In genomic region chr1:156725683-156726280, GRCh38 we compare ENCODE assay signal across 8 cellular contexts. TPM values are rescaled to one million over a fixed set of nuclear protein-coding genes. Genes with fewer than 3 reads are reported as not detected.
A peak's percentile ranks its signal among the peaks of the same experiment; 100 is the strongest.
DNase-seq lines count a peak whose midpoint lies in the region; ATAC-seq and TF ChIP-seq lines count a peak whose summit lies in the region.

No MANE protein-coding gene starts in this region.

- peak; percentile 85 for DNase-seq in A673 (ENCODE audit: low spot score)
- DNase-seq in Jurkat, Clone E6-1 (ENCODE audit: low read depth, low spot score): peak; percentile 54
- peak; percentile 72 to 86 for DNase-seq in PC-9
- DNase-seq in activated T-cell treated with anti-CD3 and anti-CD28 coated beads, Interleukin-2, amount 50 U/mL, for 4 hours: peak; percentile 76
- DNase-seq in fibroblast of gingiva (ENCODE audit: low read depth): peak; percentile 82
- DNase-seq in naive thymus-derived CD4-positive, alpha-beta T cell: peak; percentile 65 to 84 (median 74)
- DNase-seq in stimulated activated CD8-positive, alpha-beta memory T cell treated with anti-CD3 and anti-CD28 coated beads, Interleukin-7, amount 100 ng/mL, for 4 hours (ENCODE audit: low read depth in 2 of 2): peak; percentile 61 to 66

- no peaks in the 10 kb centered on the region for H3K9me3 ChIP-seq in A673 (ENCODE audit: low read depth, low read length, poor library complexity, severe bottlenecking)
- H3K9me3 ChIP-seq in PC-9 (ENCODE audit: insufficient read depth, low read depth): no peaks in the 10 kb centered on the region
- H3K9me3 ChIP-seq in naive thymus-derived CD4-positive, alpha-beta T cell (ENCODE audit: control insufficient read depth in 2 of 3, low read length in 3 of 3): no peaks in the 10 kb centered on the region

- peaks cover 35% of the 10 kb centered on the region for H4K20me1 ChIP-seq in PC-9 (ENCODE audit: insufficient read depth)

- peaks cover 48% of the 10 kb centered on the region for H3F3A ChIP-seq in PC-9 (ENCODE audit: insufficient read depth, low read depth)

- peaks cover 22% of the 10 kb centered on the region for H3K36me3 Mint-ChIP-seq in activated T-cell treated with anti-CD3 and anti-CD28 coated beads, Interleukin-2, amount 50 U/mL, for 4 hours (ENCODE audit: insufficient read depth)
- H3K36me3 Mint-ChIP-seq in naive thymus-derived CD4-positive, alpha-beta T cell: peaks cover 10 to 26% (median 15%) of the 10 kb centered on the region in 5 donors

- H3K27me3 ChIP-seq in A673 (replicated peaks; ENCODE audit: insufficient read depth, low read depth, low read length, poor library complexity) (no peaks in the 10 kb centered on the region), PC-9 (ENCODE audit: insufficient read depth, low read depth) (no peaks in the 10 kb centered on the region)
- H3K27me3 ChIP-seq in naive thymus-derived CD4-positive, alpha-beta T cell (ENCODE audit: control insufficient read depth in 2 of 2, insufficient read depth in 2 of 2, low read length in 2 of 2): no peaks in the 10 kb centered on the region

- H3K4me3 ChIP-seq in A673 (ENCODE audit: low read depth, low read length, poor library complexity, severe bottlenecking) (peak overlapping the region; percentile 95), PC-9 (peak overlapping the region; percentile 90)
- peak overlapping the region; percentile 21 for H3K4me3 ChIP-seq in Jurkat, Clone E6-1 (ENCODE audit: low read length)
- peak overlapping the region; percentile 97 for H3K4me3 ChIP-seq in naive thymus-derived CD4-positive, alpha-beta T cell (ENCODE audit: low read length)

- H3K4me1 Mint-ChIP-seq in activated T-cell treated with anti-CD3 and anti-CD28 coated beads, Interleukin-2, amount 50 U/mL, for 4 hours (ENCODE audit: low read depth): peaks cover 24% of the 10 kb centered on the region
- peaks cover 18 to 43% (median 24%) of the 10 kb centered on the region in 7 donors for H3K4me1 Mint-ChIP-seq in naive thymus-derived CD4-positive, alpha-beta T cell

- peaks cover 37% of the 10 kb centered on the region for H3K36me3 ChIP-seq in A673 (ENCODE audit: insufficient read depth, low read length, poor library complexity, severe bottlenecking)
- H3K36me3 ChIP-seq in PC-9 (ENCODE audit: low read depth): peaks cover 21% of the 10 kb centered on the region
- H3K36me3 ChIP-seq in naive thymus-derived CD4-positive, alpha-beta T cell (ENCODE audit: control insufficient read depth in 2 of 3, insufficient read depth in 3 of 3, low read length in 3 of 3): peaks cover 16 to 45% (median 18%) of the 10 kb centered on the region in 3 experiments

- H2AFZ ChIP-seq in PC-9: no peak overlapping the region

- no peak overlapping the region for H3K4me3 Mint-ChIP-seq in activated T-cell treated with anti-CD3 and anti-CD28 coated beads, Interleukin-2, amount 50 U/mL, for 4 hours
- H3K4me3 Mint-ChIP-seq in naive thymus-derived CD4-positive, alpha-beta T cell: no peak overlapping the region

- H3K9me3 Mint-ChIP-seq in activated T-cell treated with anti-CD3 and anti-CD28 coated beads, Interleukin-2, amount 50 U/mL, for 4 hours: no peaks in the 10 kb centered on the region
- H3K9me3 Mint-ChIP-seq in naive thymus-derived CD4-positive, alpha-beta T cell: no peaks in the 10 kb centered on the region

- H3K27me3 Mint-ChIP-seq in activated T-cell treated with anti-CD3 and anti-CD28 coated beads, Interleukin-2, amount 50 U/mL, for 4 hours (ENCODE audit: low read depth): no peaks in the 10 kb centered on the region
- no peaks in the 10 kb centered on the region for H3K27me3 Mint-ChIP-seq in naive thymus-derived CD4-positive, alpha-beta T cell

- no peak overlapping the region for H3K27ac Mint-ChIP-seq in naive thymus-derived CD4-positive, alpha-beta T cell

- H3K4me2 ChIP-seq in PC-9: peak overlapping the region; percentile 91

- H3K4me1 ChIP-seq in A673 (ENCODE audit: insufficient read depth, low read length, poor library complexity, severe bottlenecking) (peaks cover 23% of the 10 kb centered on the region), PC-9 (replicated peaks; ENCODE audit: insufficient read depth) (peaks cover 30% of the 10 kb centered on the region)
- H3K4me1 ChIP-seq in naive thymus-derived CD4-positive, alpha-beta T cell (ENCODE audit: control insufficient read depth in 2 of 2, insufficient read depth in 2 of 2, low read length in 2 of 2): peaks cover 38 to 40% of the 10 kb centered on the region in 2 donors

- no peaks in the 10 kb centered on the region for H3K9me2 ChIP-seq in PC-9 (ENCODE audit: insufficient read depth)

- no TSS peak for BruUV-seq in A673 (replicated peaks; lab: Mats Ljungman, UMichigan)
- BruUV-seq in PC-9 (replicated peaks; lab: Mats Ljungman, UMichigan): no TSS peak

- TF ChIP-seq CTCF in A673 (conservative IDR thresholded peaks at IDR 0.05; ENCODE audit: low read depth, low read length): peak; percentile 96
- peak; percentile 93 for TF ChIP-seq CTCF in PC-9 (conservative IDR thresholded peaks at IDR 0.05)

- CTCF ChIA-PET in A673 (lab: Charles Lee) (interaction anchor here (0.6 to 5.2 kb wide), 26 partner anchors 10 to 492 kb away, joined by 3 to 117 read pairs (median 6); partner anchors contain the start of genes CRABP2, HDGF, INSRR and MRPL24), PC-9 (lab: Charles Lee) (interaction anchor here (0.8 to 4.5 kb wide), 20 partner anchors 10 to 202 kb away, joined by 3 to 63 read pairs (median 6); partner anchors contain the start of genes CRABP2, MRPL24, NES and NTRK1)
- CTCF ChIA-PET in naive thymus-derived CD4-positive, alpha-beta T cell (lab: Charles Lee): interaction anchor here (0.8 to 6.9 kb wide), 38 partner anchors 10 to 244 kb away, joined by 3 to 234 read pairs (median 4); partner anchors contain the start of genes CRABP2, HDGF, INSRR and MRPL24

- H3K27ac ChIP-seq in A673 (ENCODE audit: low read depth, low read length, poor library complexity, severe bottlenecking) (peak overlapping the region; percentile 21), PC-9 (no peak overlapping the region)
- H3K27ac ChIP-seq in naive thymus-derived CD4-positive, alpha-beta T cell (ENCODE audit: low read depth, low read length): peak overlapping the region; percentile 95

- peak; percentile 46 for ATAC-seq in GM18517 (IDR thresholded peaks at IDR 0.05; ENCODE audit: unreplicated experiment)
- ATAC-seq in activated T-cell treated with anti-CD3 and anti-CD28 coated beads, Interleukin-2, amount 50 U/mL, for 4 hours: peak; percentile 16 to 20
- ATAC-seq in naive thymus-derived CD4-positive, alpha-beta T cell: peak; percentile 47

- intact Hi-C loops in A673 (cut with micrococcal nuclease; ENCODE audit: unreplicated experiment): loop anchor here (1.0 kb wide), 3 partner anchors 36 to 165 kb away; partner anchors contain the start of gene NTRK1
- intact Hi-C loops in PC-9 (cut with micrococcal nuclease; ENCODE audit: unreplicated experiment): loop anchor here (1.0 kb wide), 9 partner anchors 20 to 202 kb away; partner anchors contain the start of genes CRABP2 and NTRK1
- intact Hi-C loops in naive thymus-derived CD4-positive, alpha-beta T cell (cut with micrococcal nuclease): loop anchor here (1.0 to 10.0 kb wide), 12 partner anchors 19 to 391 kb away; partner anchors contain the start of genes NTRK1 (in 2 of the 2), CCT3 (in 1 of the 2), MEF2D (in 1 of the 2) and TSACC (in 1 of the 2)

- POLR2A ChIA-PET in A673 (lab: Charles Lee; ENCODE audit: low non-redundant PET) (interaction anchor here (0.9 to 1.2 kb wide), 3 partner anchors 34 to 37 kb away, joined by 3 to 6 read pairs (median 3); no protein-coding TSS in a partner anchor), PC-9 (lab: Charles Lee; ENCODE audit: unreplicated experiment) (interaction anchor here (0.6 to 1.2 kb wide), 6 partner anchors 20 to 64 kb away, joined by 3 to 18 read pairs (median 4); partner anchors contain the start of gene HDGF)
- POLR2A ChIA-PET in naive thymus-derived CD4-positive, alpha-beta T cell (lab: Charles Lee): interaction anchor here (0.8 to 6.0 kb wide), 9 partner anchors 15 to 43 kb away, joined by 3 to 77 read pairs (median 21); partner anchors contain the start of genes HDGF, MRPL24 and PRCC

- peaks cover 73% of the 10 kb centered on the region for H3K79me2 ChIP-seq in PC-9 (ENCODE audit: low read depth)

RNA-seq across cellular contexts. Expression of gene METTL25B, which starts 2.5 kb away (rescaled TPM):
- total RNA-seq in A673 (2021) (20.2 TPM in 2 replicates), PC-9 (2021) (51.0 and 77.7 TPM in 2 replicates)
- 31.8 TPM for polyA plus RNA-seq in Jurkat, Clone E6-1 (2012; ENCODE audit: insufficient read depth, insufficient read length)
- 10 to 100 TPM; 16.6 to 18.9 (median 18.5) TPM for total RNA-seq in activated T-cell treated with anti-CD3 and anti-CD28 coated beads, Interleukin-2, amount 50 U/mL, for 4 hours
- total RNA-seq in naive thymus-derived CD4-positive, alpha-beta T cell: 10 to 100 TPM; 16.0 to 29.8 (median 29.1) TPM
- polyA plus RNA-seq in naive thymus-derived CD4-positive, alpha-beta T cell: 1 to 10 TPM; 4.4 to 5.1 TPM

RNA-seq across cellular contexts. Expression of gene ISG20L2, which starts 2.8 kb away (rescaled TPM):
- total RNA-seq in A673 (2021) (45.7 and 46.5 TPM in 2 replicates), PC-9 (2021) (25.4 and 33.2 TPM in 2 replicates)
- polyA plus RNA-seq in Jurkat, Clone E6-1 (2012; ENCODE audit: insufficient read depth, insufficient read length): 44.6 TPM
- 10 to 100 TPM; 62.4 to 65.9 (median 63.8) TPM for total RNA-seq in activated T-cell treated with anti-CD3 and anti-CD28 coated beads, Interleukin-2, amount 50 U/mL, for 4 hours
- total RNA-seq in naive thymus-derived CD4-positive, alpha-beta T cell: 10 to 100 TPM; 44.7 to 59.9 (median 53.9) TPM
- 10 to 100 TPM; 15.3 to 20.6 TPM for polyA plus RNA-seq in naive thymus-derived CD4-positive, alpha-beta T cell

RNA-seq across cellular contexts. Expression of gene MRPL24, which starts 15.1 kb away (rescaled TPM):
- total RNA-seq in A673 (2021) (85.7 and 92.9 TPM in 2 replicates), PC-9 (2021) (74.1 and 85.3 TPM in 2 replicates)
- 221 TPM for polyA plus RNA-seq in Jurkat, Clone E6-1 (2012; ENCODE audit: insufficient read depth, insufficient read length)
- 100 to 1,000 TPM; 132 to 138 (median 132) TPM for total RNA-seq in activated T-cell treated with anti-CD3 and anti-CD28 coated beads, Interleukin-2, amount 50 U/mL, for 4 hours
- total RNA-seq in naive thymus-derived CD4-positive, alpha-beta T cell: 10 to 100 TPM; 19.1 to 68.9 (median 47.2) TPM
- 10 to 100 TPM; 86.3 to 98.0 TPM for polyA plus RNA-seq in naive thymus-derived CD4-positive, alpha-beta T cell

RNA-seq across cellular contexts. Expression of gene CRABP2, which starts 20.4 kb away (rescaled TPM):
- total RNA-seq in A673 (2021) (1.1 and 4.0 TPM in 2 replicates), PC-9 (2021) (142 and 286 TPM in 2 replicates)
- polyA plus RNA-seq in Jurkat, Clone E6-1 (2012; ENCODE audit: insufficient read depth, insufficient read length): 1.9 TPM
- total RNA-seq in activated T-cell treated with anti-CD3 and anti-CD28 coated beads, Interleukin-2, amount 50 U/mL, for 4 hours: 1 to 10 TPM; 1.8 to 2.5 (median 2.4) TPM
- total RNA-seq in naive thymus-derived CD4-positive, alpha-beta T cell: 1 to 10 TPM in 4 of 5 experiments, under 1 TPM in 1; 0.38 to 2.5 (median 1.4) TPM
- polyA plus RNA-seq in naive thymus-derived CD4-positive, alpha-beta T cell: 1 to 10 TPM in 1 of 2 donors, under 1 TPM in 1; 0.40 to 1.1 TPM

RNA-seq across cellular contexts. Expression of gene HDGF, which starts 25.7 kb away (rescaled TPM):
- total RNA-seq in A673 (2021) (477 and 536 TPM in 2 replicates), PC-9 (2021) (472 and 498 TPM in 2 replicates)
- polyA plus RNA-seq in Jurkat, Clone E6-1 (2012; ENCODE audit: insufficient read depth, insufficient read length): 382 TPM
- 100 to 1,000 TPM; 221 to 249 (median 230) TPM for total RNA-seq in activated T-cell treated with anti-CD3 and anti-CD28 coated beads, Interleukin-2, amount 50 U/mL, for 4 hours
- 100 to 1,000 TPM in 1 of 5 experiments, 10 to 100 TPM in 4; 64.1 to 224 (median 91.2) TPM for total RNA-seq in naive thymus-derived CD4-positive, alpha-beta T cell
- 10 to 100 TPM; 25.0 to 39.3 TPM for polyA plus RNA-seq in naive thymus-derived CD4-positive, alpha-beta T cell

Comparison
In these comparisons a context has a peak if more than half of its experiments do, and no peak if none do; other contexts are left out.
1. H3K4me3 ChIP-seq: peak in every context shown above with its lines; median percentile 97 in naive thymus-derived CD4-positive, alpha-beta T cell; 95 in A673; 90 in PC-9; 21 in Jurkat, Clone E6-1.